ENCODE assay signal across 24 cellular contexts in genomic region chr12:131008461-131009270, GRCh38. TPM values are rescaled to one million over a fixed set of nuclear protein-coding genes. Genes with fewer than 3 reads are reported as not detected.
DNase-seq lines count a peak whose midpoint lies in the region; ATAC-seq and TF ChIP-seq lines count a peak whose summit lies in the region.
"Had no signal": no experiment of that assay in that cellular context is flagged by ENCODE, and none has a peak within 500 bp of the region (broad histone marks: within the 10 kb centered on the region; RNA-seq: fewer than 3 reads in every experiment).

No MANE protein-coding gene starts in this region.

- no peak overlapping the region for H3K4me3 ChIP-seq in right atrium auricular region
- H3K4me3 ChIP-seq in muscle layer of colon (ENCODE audit: low read depth in 1 of 2, low read length in 2 of 2), result no peak overlapping the region
- H3K4me3 ChIP-seq in smooth muscle cell, result no peak overlapping the region
- H3K4me3 ChIP-seq: GM23248, K562, MG63, Peyer's patch, SJSA1 had no signal

- H3K79me2 ChIP-seq in smooth muscle cell (ENCODE audit: low read depth), result no peaks in the 10 kb centered on the region

- intact Hi-C loops in left cardiac atrium (cut with DNase I), result no loop called here
- intact Hi-C loops in sciatic nerve (cut with DNase I), result no loop called here

- H3K27ac ChIP-seq in right atrium auricular region, result peak overlapping the region; percentile 37 to 68
- peak overlapping the region; percentile 67 for H3K27ac ChIP-seq in muscle layer of colon (ENCODE audit: low read depth, low read length)
- no peak overlapping the region for H3K27ac ChIP-seq in smooth muscle cell (ENCODE audit: low read depth)
- H3K27ac ChIP-seq: C4-2B, GM23248, SJSA1 had no signal

- H3K4me1 ChIP-seq in right atrium auricular region, result peaks cover 0 to 27% of the 10 kb centered on the region in 2 donors
- peaks cover 51% of the 10 kb centered on the region for H3K4me1 ChIP-seq in muscle layer of colon (ENCODE audit: insufficient read depth, low read length)
- peaks cover 7% of the 10 kb centered on the region for H3K4me1 ChIP-seq in smooth muscle cell (ENCODE audit: low read depth)
- H3K4me1 ChIP-seq: Peyer's patch, SJSA1 had no signal

- DNase-seq in right atrium auricular region (ENCODE audit: low spot score), result no peak
- DNase-seq in left cardiac atrium, result no peak
- DNase-seq in sciatic nerve (ENCODE audit: low spot score), result peak; percentile 56
- DNase-seq in smooth muscle cell (lab: John Stamatoyannopoulos, UW; ENCODE audit: unreplicated experiment), result no peak
- no peak for DNase-seq in NCI-H524 (lab: John Stamatoyannopoulos, UW)
- DNase-seq: Calu3, DMS153, GM23248, H9, HFFc6, MG63, NCI-H1417, NCI-H187, NCI-H2227 treated with DMSO at 0.1 percent for 48 hours, NCI-H510A treated with DMSO at 0.1 percent for 48 hours, NCI-H82, Peyer's patch had no signal

- H3K4me2 ChIP-seq in smooth muscle cell, result no peak overlapping the region

- H4K20me1 ChIP-seq in smooth muscle cell (ENCODE audit: low read depth), result no peaks in the 10 kb centered on the region

- ATAC-seq in left cardiac atrium (no peak), sciatic nerve (no peak), GM19463 (IDR thresholded peaks at IDR 0.05; ENCODE audit: unreplicated experiment) (no peak)
- ATAC-seq: K562 had no signal

- H3K9me3 ChIP-seq in right atrium auricular region (no peaks in the 10 kb centered on the region), muscle layer of colon (ENCODE audit: low read length) (no peaks in the 10 kb centered on the region), smooth muscle cell (replicated peaks; ENCODE audit: low read depth) (no peaks in the 10 kb centered on the region)
- H3K9me3 ChIP-seq: MG63, Peyer's patch, SJSA1 had no signal

- TF ChIP-seq CTCF in right atrium auricular region (IDR thresholded peaks at IDR 0.05) (no peak), smooth muscle cell (IDR thresholded peaks at IDR 0.05; ENCODE audit: borderline replicate concordance, insufficient read depth, poor library complexity, severe bottlenecking) (no peak)

- no peaks in the 10 kb centered on the region for H3K27me3 ChIP-seq in right atrium auricular region
- H3K27me3 ChIP-seq in muscle layer of colon (ENCODE audit: control insufficient read depth in 1 of 2, insufficient read depth in 2 of 2, low read length in 2 of 2), result peaks cover 0 to 4% of the 10 kb centered on the region in 2 donors
- no peaks in the 10 kb centered on the region for H3K27me3 ChIP-seq in smooth muscle cell (ENCODE audit: low read depth)
- H3K27me3 ChIP-seq: MG63, Peyer's patch, SJSA1 had no signal

- H3K9ac ChIP-seq in muscle layer of colon (ENCODE audit: low read length) (no peak overlapping the region), smooth muscle cell (ENCODE audit: low read depth) (no peak overlapping the region)
- H3K9ac ChIP-seq: GM23248 had no signal

- no peak overlapping the region for H2AFZ ChIP-seq in smooth muscle cell (ENCODE audit: low read depth)
- H2AFZ ChIP-seq: GM23248 had no signal

- H3F3A ChIP-seq in smooth muscle cell (ENCODE audit: low read depth), result no peaks in the 10 kb centered on the region

- 92% methylated on average over 34 of the region's 34 CpGs for WGBS in smooth muscle cell (ENCODE audit: low lambda C conversion rate)

- H3K36me3 ChIP-seq in right atrium auricular region (peaks cover 92% of the 10 kb centered on the region), muscle layer of colon (ENCODE audit: insufficient read depth, low read length) (no peaks in the 10 kb centered on the region), smooth muscle cell (ENCODE audit: low read depth) (no peaks in the 10 kb centered on the region)
- H3K36me3 ChIP-seq: MG63, Peyer's patch, SJSA1 had no signal

RNA-seq across cellular contexts. Expression of gene ADGRD1, which starts 55.0 kb away (rescaled TPM):
- 100 to 1,000 TPM; 120 to 168 TPM for total RNA-seq in right atrium auricular region
- 100 to 1,000 TPM; 143 to 254 TPM for total RNA-seq in left cardiac atrium
- 224 TPM for total RNA-seq in sciatic nerve
- total RNA-seq in smooth muscle cell, result 0.04 TPM in 1 of 2 replicates, not detected in the other
- polyA plus RNA-seq in smooth muscle cell, result 0.14 TPM in 1 of 2 replicates, not detected in the other
- total RNA-seq: Calu3, HFFc6, LHCN-M2 had no signal
- polyA plus RNA-seq: CD8-positive, alpha-beta memory T cell had no signal

Comparison
In these comparisons a context has a peak if more than half of its experiments do, and no peak if none do; other contexts are left out.
1. RNA of gene ADGRD1, which starts 55.0 kb away (total RNA-seq): 143 to 254 TPM in left cardiac atrium, 224 TPM in sciatic nerve (single experiment) and 120 to 168 TPM in right atrium auricular region; 0.04 TPM in smooth muscle cell; every median in the first group is over 100 times any median in the second.